ENCODE assay signal across 24 cellular contexts in the genomic region with DNA sequence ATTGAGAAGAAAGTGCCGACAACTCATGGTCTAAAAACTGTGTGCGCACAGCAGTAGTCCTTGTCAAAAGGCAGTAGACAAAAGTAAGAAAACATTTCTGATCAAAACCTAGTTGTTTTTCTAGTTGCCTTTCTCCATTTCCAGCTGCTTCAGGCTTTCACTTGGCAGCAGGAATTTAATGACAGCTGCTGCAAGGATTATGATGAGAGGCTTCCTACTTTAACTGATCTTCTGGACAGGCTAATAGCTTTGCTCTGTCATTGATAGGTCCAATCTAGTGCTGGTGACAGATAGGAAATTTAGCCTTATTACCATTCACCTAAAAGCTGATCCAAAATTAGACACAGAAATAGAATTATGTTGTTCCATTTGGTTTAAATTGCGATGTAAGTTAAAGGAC.
DNase-seq lines count a peak whose midpoint lies in the region; ATAC-seq, FAIRE-seq and TF ChIP-seq lines count a peak whose summit lies in the region.
"Had no signal": no experiment of that assay in that cellular context is flagged by ENCODE, and none has a peak within 500 bp of the region (broad histone marks: within the 10 kb centered on the region; RNA-seq: fewer than 3 reads in every experiment).

No MANE protein-coding gene starts in this region.

- TF ChIP-seq CTCF in BE2C (IDR thresholded peaks at IDR 0.05; ENCODE audit: low read depth, low read length), result no peak
- no peak for TF ChIP-seq CTCF in WERI-Rb-1 (IDR thresholded peaks at IDR 0.05; ENCODE audit: low read depth, low read length)
- no peak for TF ChIP-seq CTCF in Calu3 (IDR thresholded peaks at IDR 0.05; ENCODE audit: unreplicated experiment)
- TF ChIP-seq CTCF in kidney (IDR thresholded peaks at IDR 0.05; ENCODE audit: borderline replicate concordance, extremely low read depth, insufficient read depth), result no peak

- no peak for ATAC-seq in HG03095 (IDR thresholded peaks at IDR 0.05; ENCODE audit: unreplicated experiment)
- no peak for ATAC-seq in activated CD4-positive, alpha-beta T cell treated with anti-CD3 and anti-CD28 coated beads for 36 hours
- ATAC-seq: left lung had no signal

- no peaks in the 10 kb centered on the region for H3K36me3 Mint-ChIP-seq in activated CD4-positive, alpha-beta T cell treated with anti-CD3 and anti-CD28 coated beads for 36 hours (ENCODE audit: low read depth)
- H3K36me3 Mint-ChIP-seq in Calu3 (ENCODE audit: insufficient read depth, unreplicated experiment), result no peaks in the 10 kb centered on the region
- H3K36me3 Mint-ChIP-seq: activated CD4-positive, alpha-beta memory T cell treated with anti-CD3 and anti-CD28 coated beads for 36 hours had no signal

- H3K27me3 ChIP-seq in BE2C, result no peaks in the 10 kb centered on the region
- no peaks in the 10 kb centered on the region for H3K27me3 ChIP-seq in WERI-Rb-1 (ENCODE audit: insufficient read depth, low read depth, severe bottlenecking)
- H3K27me3 ChIP-seq: breast epithelium, colonic mucosa, left lung, SJSA1, thyroid gland had no signal

- H3K36me3 ChIP-seq in BE2C (no peaks in the 10 kb centered on the region), WERI-Rb-1 (no peaks in the 10 kb centered on the region), kidney (ENCODE audit: control insufficient read depth in 1 of 2, insufficient read depth in 2 of 2, low read length in 2 of 2) (no peaks in the 10 kb centered on the region)
- H3K36me3 ChIP-seq: breast epithelium, colonic mucosa, left lung, SJSA1, thyroid gland had no signal

- no peak overlapping the region for H3K27ac ChIP-seq in WERI-Rb-1
- H3K27ac ChIP-seq in kidney (ENCODE audit: low read depth in 2 of 2, low read length in 2 of 2), result no peak overlapping the region
- H3K27ac ChIP-seq: breast epithelium, colonic mucosa, left lung, SJSA1, skin epidermis, thyroid gland, VCaP had no signal

- H3K27ac Mint-ChIP-seq in activated CD4-positive, alpha-beta T cell treated with anti-CD3 and anti-CD28 coated beads for 36 hours, result no peak overlapping the region
- no peak overlapping the region for H3K27ac Mint-ChIP-seq in Calu3 (ENCODE audit: unreplicated experiment)
- H3K27ac Mint-ChIP-seq: activated CD4-positive, alpha-beta memory T cell treated with anti-CD3 and anti-CD28 coated beads for 36 hours; CD4-positive, alpha-beta T cell had no signal

- H3K4me3 Mint-ChIP-seq in activated CD4-positive, alpha-beta T cell treated with anti-CD3 and anti-CD28 coated beads for 36 hours, result no peak overlapping the region
- no peak overlapping the region for H3K4me3 Mint-ChIP-seq in Calu3 (ENCODE audit: low read depth, unreplicated experiment)
- H3K4me3 Mint-ChIP-seq: activated CD4-positive, alpha-beta memory T cell treated with anti-CD3 and anti-CD28 coated beads for 36 hours; CD4-positive, alpha-beta T cell; neural crest cell had no signal

- H3K27me3 Mint-ChIP-seq in activated CD4-positive, alpha-beta T cell treated with anti-CD3 and anti-CD28 coated beads for 36 hours, result no peaks in the 10 kb centered on the region
- no peaks in the 10 kb centered on the region for H3K27me3 Mint-ChIP-seq in Calu3 (ENCODE audit: unreplicated experiment)
- H3K27me3 Mint-ChIP-seq: activated CD4-positive, alpha-beta memory T cell treated with anti-CD3 and anti-CD28 coated beads for 36 hours; CD4-positive, alpha-beta T cell had no signal

- H3K4me1 ChIP-seq in BE2C, result peaks cover 5% of the 10 kb centered on the region
- H3K4me1 ChIP-seq in kidney (ENCODE audit: control insufficient read depth in 1 of 2, insufficient read depth in 1 of 2, low read depth in 1 of 2, low read length in 2 of 2), result no peaks in the 10 kb centered on the region
- H3K4me1 ChIP-seq: breast epithelium, colonic mucosa, left lung, thyroid gland had no signal

- intact Hi-C loops in activated CD4-positive, alpha-beta T cell treated with anti-CD3 and anti-CD28 coated beads for 36 hours (cut with DNase I, micrococcal nuclease), result no loop called here
- intact Hi-C loops in Calu3 (cut with micrococcal nuclease; ENCODE audit: unreplicated experiment), result no loop called here
- intact Hi-C loops in kidney (cut with DNase I), result no loop called here

- H3K9me3 ChIP-seq in BE2C (no peaks in the 10 kb centered on the region), WERI-Rb-1 (ENCODE audit: severe bottlenecking) (no peaks in the 10 kb centered on the region), kidney (ENCODE audit: control insufficient read depth in 1 of 2, low read length in 2 of 2) (no peaks in the 10 kb centered on the region)
- H3K9me3 ChIP-seq: breast epithelium, colonic mucosa, left lung, SJSA1, thyroid gland had no signal

- CTCF ChIA-PET in activated CD4-positive, alpha-beta T cell treated with anti-CD3 and anti-CD28 coated beads for 36 hours (lab: Charles Lee), result no interaction called here
- CTCF ChIA-PET in Calu3 (lab: Charles Lee), result no interaction called here

- BruUV-seq in Calu3 (replicated peaks; lab: Mats Ljungman, UMichigan), result no TSS peak

- no peak for FAIRE-seq in kidney (lab: Jason Lieb, UNC)
- FAIRE-seq: HTR-8/SVneo had no signal

- POLR2A ChIA-PET in activated CD4-positive, alpha-beta T cell treated with anti-CD3 and anti-CD28 coated beads for 36 hours (lab: Charles Lee), result no interaction called here

- H3K9ac ChIP-seq in kidney (ENCODE audit: low read length in 2 of 2), result no peak overlapping the region

- DNase-seq in BE2C, result peak; percentile 29
- peak; percentile 45 for DNase-seq in DMS53 treated with DMSO at 0.1 percent for 48 hours (lab: John Stamatoyannopoulos, UW; ENCODE audit: unreplicated experiment)
- peak; percentile 72 for DNase-seq in NCI-H446 treated with DMSO at 0.1 percent for 48 hours (lab: John Stamatoyannopoulos, UW)
- DNase-seq in WERI-Rb-1, result peak; percentile 29
- DNase-seq in activated CD4-positive, alpha-beta T cell treated with anti-CD3 and anti-CD28 coated beads for 36 hours, result no peak
- DNase-seq in Calu3, result no peak
- DNase-seq in kidney, result no peak
- DNase-seq: activated CD4-positive, alpha-beta memory T cell treated with anti-CD3 and anti-CD28 coated beads for 36 hours; activated gamma-delta T cell; CD4-positive, alpha-beta T cell; colonic mucosa; HCEC 1CT; left lung; midbrain; NCI-H1048; stimulated activated naive CD4-positive, alpha-beta T cell; thyroid gland had no signal

- peaks cover 2% of the 10 kb centered on the region for H3K9me3 Mint-ChIP-seq in activated CD4-positive, alpha-beta T cell treated with anti-CD3 and anti-CD28 coated beads for 36 hours (ENCODE audit: low read depth)
- H3K9me3 Mint-ChIP-seq in Calu3 (ENCODE audit: low read depth, unreplicated experiment), result peaks cover 2% of the 10 kb centered on the region

- no peaks in the 10 kb centered on the region for H3K4me1 Mint-ChIP-seq in activated CD4-positive, alpha-beta T cell treated with anti-CD3 and anti-CD28 coated beads for 36 hours
- H3K4me1 Mint-ChIP-seq in Calu3 (ENCODE audit: low read depth, unreplicated experiment), result no peaks in the 10 kb centered on the region

- H3K4me3 ChIP-seq in BE2C (ENCODE audit: low read depth, low read length) (no peak overlapping the region; the same call in 1 of the 2 replicates), WERI-Rb-1 (ENCODE audit: low read depth, low read length) (no peak overlapping the region), kidney (ENCODE audit: low read length in 2 of 2) (no peak overlapping the region)
- H3K4me3 ChIP-seq: breast epithelium, colonic mucosa, left lung, SJSA1, skin epidermis, thyroid gland had no signal

Comparison
In these comparisons a context has a peak if more than half of its experiments do, and no peak if none do; other contexts are left out.
1. DNase-seq: peak in BE2C (single experiment), DMS53 treated with DMSO at 0.1 percent for 48 hours (single experiment), NCI-H446 treated with DMSO at 0.1 percent for 48 hours (single experiment) and WERI-Rb-1 (single experiment); none in activated CD4-positive, alpha-beta T cell treated with anti-CD3 and anti-CD28 coated beads for 36 hours (single experiment), Calu3 (single experiment) and kidney (single experiment).